1 cellular context compared by ENCODE assay signal in genomic region chr2:42135381-42136312, GRCh38.
A peak's percentile ranks its signal among the peaks of the same experiment; 100 is the strongest.
TF ChIP-seq lines count a peak whose summit lies in the region.

No MANE protein-coding gene starts in this region.

TF ChIP-seq in HepG2, 621 proteins besides CTCF, POLR2A, EP300 and RAD21 (continued from another document and continues in another):
- no peak for TF ChIP-seq NFE2 (CRISPR knock-in tag; IDR thresholded peaks at IDR 0.05)
- 0 out of 2 replicates have a peak, but pooled peaks have one; percentile 20 for TF ChIP-seq ZFP37 (CRISPR knock-in tag; IDR thresholded peaks at IDR 0.05; ENCODE audit: borderline replicate concordance)
- TF ChIP-seq ZNF260 (CRISPR knock-in tag; IDR thresholded peaks at IDR 0.05; ENCODE audit: borderline replicate concordance, low read depth), result no peak
- peak; percentile 75 for TF ChIP-seq GATAD1 (CRISPR knock-in tag; IDR thresholded peaks at IDR 0.05)
- TF ChIP-seq NCOR1 (IDR thresholded peaks at IDR 0.05; ENCODE audit: borderline replicate concordance, low read length), result peak; percentile 70; the same call in 1 of the 2 replicates
- peak; percentile 99 for TF ChIP-seq MEIS2 (CRISPR knock-in tag; IDR thresholded peaks at IDR 0.05)
- peak; percentile 85; the same call in 1 of the 2 replicates for TF ChIP-seq JUNB (CRISPR knock-in tag; IDR thresholded peaks at IDR 0.05; ENCODE audit: borderline replicate concordance)
- no peak for TF ChIP-seq HBP1 (CRISPR knock-in tag; IDR thresholded peaks at IDR 0.05; ENCODE audit: low read depth)
- TF ChIP-seq ZNF446 (CRISPR knock-in tag; IDR thresholded peaks at IDR 0.05), result peak; percentile 55; the same call in 1 of the 2 replicates
- TF ChIP-seq DRAP1 (CRISPR knock-in tag; IDR thresholded peaks at IDR 0.05), result peak; percentile 97
- no peak for TF ChIP-seq IKZF4 (CRISPR knock-in tag; IDR thresholded peaks at IDR 0.05; ENCODE audit: borderline replicate concordance, low read depth, not compliant biosample characterization)
- TF ChIP-seq ZNF230 (CRISPR knock-in tag; IDR thresholded peaks at IDR 0.05), result peak; percentile 17; the same call in 1 of the 2 replicates
- peak; percentile 95 for TF ChIP-seq MLX (CRISPR knock-in tag; IDR thresholded peaks at IDR 0.05)
- peak; percentile 77; the same call in 1 of the 2 replicates for TF ChIP-seq ELF4 (CRISPR knock-in tag; IDR thresholded peaks at IDR 0.05; ENCODE audit: borderline replicate concordance)
- peak; percentile 89 for TF ChIP-seq TEAD3 (CRISPR knock-in tag; optimal IDR thresholded peaks at IDR 0.05; ENCODE audit: borderline replicate concordance)
- TF ChIP-seq NKX3-1 (CRISPR knock-in tag; IDR thresholded peaks at IDR 0.05), result peak; percentile 53; the same call in 1 of the 2 replicates
- no peak for TF ChIP-seq KAT2B (IDR thresholded peaks at IDR 0.05; ENCODE audit: borderline replicate concordance, low read depth, low read length)
- TF ChIP-seq TAF1 (CRISPR knock-in tag; IDR thresholded peaks at IDR 0.05), result peak; percentile 68; the same call in 1 of the 2 replicates
- TF ChIP-seq XRCC5 (optimal IDR thresholded peaks at IDR 0.05; ENCODE audit: low read length), result no peak
- peak; percentile 75; the same call in 1 of the 2 replicates for TF ChIP-seq ZC3H4 (CRISPR knock-in tag; IDR thresholded peaks at IDR 0.05; ENCODE audit: borderline replicate concordance)
- peak; percentile 93 for TF ChIP-seq RCOR2 (CRISPR knock-in tag; IDR thresholded peaks at IDR 0.05)
- TF ChIP-seq SIX4 (CRISPR knock-in tag; IDR thresholded peaks at IDR 0.05), result peak; percentile 98
- TF ChIP-seq BHLHE40 (IDR thresholded peaks at IDR 0.05; ENCODE audit: low read length), result no peak
- TF ChIP-seq MIXL1 (CRISPR knock-in tag; IDR thresholded peaks at IDR 0.05), result peak; percentile 97
- TF ChIP-seq SMAD1 (CRISPR knock-in tag; IDR thresholded peaks at IDR 0.05; ENCODE audit: borderline replicate concordance, low read depth), result no peak
- no peak for TF ChIP-seq ZNF44 (CRISPR knock-in tag; IDR thresholded peaks at IDR 0.05)
- peak; percentile 86; the same call in 1 of the 2 replicates for TF ChIP-seq ZNF124 (CRISPR knock-in tag; IDR thresholded peaks at IDR 0.05)
- TF ChIP-seq ZNF607 (CRISPR knock-in tag; IDR thresholded peaks at IDR 0.05; ENCODE audit: borderline replicate concordance), result peak; percentile 54; the same call in 1 of the 2 replicates
- no peak for TF ChIP-seq ZNF121 (CRISPR knock-in tag; IDR thresholded peaks at IDR 0.05)
- TF ChIP-seq RFX1 (IDR thresholded peaks at IDR 0.05), result no peak
- TF ChIP-seq CBX1 (IDR thresholded peaks at IDR 0.05; ENCODE audit: low read depth), result no peak
- peak; percentile 60; the same call in 1 of the 2 replicates for TF ChIP-seq ZKSCAN8 (CRISPR knock-in tag; IDR thresholded peaks at IDR 0.05; ENCODE audit: borderline replicate concordance)
- TF ChIP-seq NCOA1 (CRISPR knock-in tag; IDR thresholded peaks at IDR 0.05), result peak; percentile 95
- TF ChIP-seq UBTF (CRISPR knock-in tag; IDR thresholded peaks at IDR 0.05), result peak; percentile 73; the same call in 1 of the 2 replicates
- TF ChIP-seq TCF7 (IDR thresholded peaks at IDR 0.05; ENCODE audit: low read depth), result peak; percentile 99
- TF ChIP-seq ATF5 (CRISPR knock-in tag; IDR thresholded peaks at IDR 0.05; ENCODE audit: low read depth), result no peak
- TF ChIP-seq THAP11 (CRISPR knock-in tag; IDR thresholded peaks at IDR 0.05), result peak; percentile 80
- peak; percentile 87 for TF ChIP-seq BRD4 (CRISPR knock-in tag; IDR thresholded peaks at IDR 0.05)
- peak; percentile 92 for TF ChIP-seq ZNF335 (CRISPR knock-in tag; IDR thresholded peaks at IDR 0.05)
- TF ChIP-seq STAT6 (CRISPR knock-in tag; IDR thresholded peaks at IDR 0.05; ENCODE audit: borderline replicate concordance), result peak; percentile 97
- 0 out of 2 replicates have a peak, but pooled peaks have one; percentile 50 for TF ChIP-seq ZNF572 (CRISPR knock-in tag; IDR thresholded peaks at IDR 0.05)
- peak; percentile 83 for TF ChIP-seq FOXK1 (CRISPR knock-in tag; IDR thresholded peaks at IDR 0.05; ENCODE audit: borderline replicate concordance, low read depth)
- no peak for TF ChIP-seq AHR (CRISPR knock-in tag; IDR thresholded peaks at IDR 0.05)
- peak; percentile 53; the same call in 1 of the 2 replicates for TF ChIP-seq FOSL1 (CRISPR knock-in tag; IDR thresholded peaks at IDR 0.05; ENCODE audit: borderline replicate concordance)
- TF ChIP-seq ZNF546 (CRISPR knock-in tag; conservative IDR thresholded peaks at IDR 0.05), result peak; percentile 82
- peak; percentile 47; the same call in 1 of the 2 replicates for TF ChIP-seq ZNF292 (CRISPR knock-in tag; IDR thresholded peaks at IDR 0.05; ENCODE audit: borderline replicate concordance, low read depth)
- peak; percentile 98 for TF ChIP-seq HDAC2 (CRISPR knock-in tag; IDR thresholded peaks at IDR 0.05)
- TF ChIP-seq ZBTB20 (CRISPR knock-in tag; IDR thresholded peaks at IDR 0.05; ENCODE audit: borderline replicate concordance, low read depth), result peak; percentile 83; the same call in 1 of the 2 replicates
- TF ChIP-seq ZNF713 (CRISPR knock-in tag; IDR thresholded peaks at IDR 0.05), result no peak
- TF ChIP-seq ZNF574 (CRISPR knock-in tag; IDR thresholded peaks at IDR 0.05), result peak; percentile 61
- TF ChIP-seq PAX8 (CRISPR knock-in tag; IDR thresholded peaks at IDR 0.05; ENCODE audit: borderline replicate concordance), result no peak
- TF ChIP-seq SNAPC5 (CRISPR knock-in tag; IDR thresholded peaks at IDR 0.05; ENCODE audit: borderline replicate concordance), result 0 out of 2 replicates have a peak, but pooled peaks have one; percentile 21
- peak; percentile 88 for TF ChIP-seq GFI1 (CRISPR knock-in tag; IDR thresholded peaks at IDR 0.05; ENCODE audit: borderline replicate concordance)
- peak; percentile 68; the same call in 1 of the 2 replicates for TF ChIP-seq ZBTB42 (CRISPR knock-in tag; IDR thresholded peaks at IDR 0.05)
- peak; percentile 87 for TF ChIP-seq RBFOX2 (IDR thresholded peaks at IDR 0.05; ENCODE audit: low read depth, low read length)
- TF ChIP-seq ZNF367 (CRISPR knock-in tag; IDR thresholded peaks at IDR 0.05; ENCODE audit: borderline replicate concordance), result no peak
- TF ChIP-seq ZNF674 (CRISPR knock-in tag; IDR thresholded peaks at IDR 0.05; ENCODE audit: low read depth), result no peak
- TF ChIP-seq ZNF589 (CRISPR knock-in tag; conservative IDR thresholded peaks at IDR 0.05), result peak; percentile 71; the same call in 1 of the 2 replicates
- no peak for TF ChIP-seq ZIK1 (CRISPR knock-in tag; IDR thresholded peaks at IDR 0.05; ENCODE audit: borderline replicate concordance, low read depth)
